ENCODE assay signal across 1 cellular context in genomic region chr4:121799888-121800501, GRCh38.
TF ChIP-seq lines count a peak whose summit lies in the region.

No MANE protein-coding gene starts in this region.

TF ChIP-seq in HCT116, 20 proteins besides CTCF, POLR2A, EP300 and RAD21 (continued from another document):
- TF ChIP-seq YY1 (IDR thresholded peaks at IDR 0.05; ENCODE audit: extremely low read depth, insufficient replicate concordance, low read depth, low read length) (no peak), TCF7L2 (IDR thresholded peaks at IDR 0.05; ENCODE audit: borderline replicate concordance, extremely low read depth, insufficient read depth, insufficient read length) (no peak), MAX (IDR thresholded peaks at IDR 0.05) (no peak)
TF ChIP-seq in HCT116: peak in this region for 0.
